In the genomic region with DNA sequence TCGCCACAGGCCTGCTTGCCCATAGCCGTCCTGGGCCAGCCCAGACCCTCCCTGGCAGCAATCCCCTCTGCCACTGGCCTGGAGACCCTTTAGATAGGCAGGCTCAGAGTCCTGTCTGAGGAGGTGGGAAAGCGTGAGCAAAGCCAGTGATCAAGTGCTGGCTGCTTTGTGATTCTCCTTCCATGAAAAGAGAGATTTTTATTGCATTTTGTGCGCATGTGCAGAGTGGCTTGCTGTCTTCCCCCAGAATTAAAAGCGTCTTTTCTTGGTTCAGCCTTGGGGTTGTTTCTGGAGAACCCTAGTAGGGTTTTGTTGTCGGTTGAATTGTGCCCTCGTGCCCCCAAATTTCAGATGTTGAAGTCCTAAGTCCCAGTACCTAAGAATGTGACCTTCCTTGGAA, we compare ENCODE assay signal across 34 cellular contexts. TPM values are rescaled to one million over a fixed set of nuclear protein-coding genes. Genes with fewer than 3 reads are reported as not detected.
"Had no signal": no experiment of that assay in that cellular context is flagged by ENCODE, and none has a peak within 500 bp of the region (broad histone marks: within the 10 kb centered on the region; RNA-seq: fewer than 3 reads in every experiment).

No MANE protein-coding gene starts in this region.

- ATAC-seq: effector memory CD8-positive, alpha-beta T cell; esophagus mucosa; foreskin keratinocyte; gastrocnemius medialis; gastroesophageal sphincter; heart left ventricle; heart right ventricle had no signal

- H3K27ac ChIP-seq: colonic mucosa, coronary artery, dorsolateral prefrontal cortex, epithelial cell of prostate, esophagus muscularis mucosa, esophagus squamous epithelium, foreskin keratinocyte, gastrocnemius medialis, gastroesophageal sphincter, heart left ventricle, heart right ventricle had no signal

- H3K27me3 Mint-ChIP-seq: dendritic cell treated with granulocyte-macrophage colony-stimulating factor and Interleukin-4, amounts not matched to agents 40 ng/mL and 50 ng/mL, for 4 days had no signal

- H3K4me3 ChIP-seq: colonic mucosa, coronary artery, dorsolateral prefrontal cortex, esophagus muscularis mucosa, esophagus squamous epithelium, gastrocnemius medialis, gastroesophageal sphincter, heart left ventricle, heart right ventricle had no signal

- H3K9me3 ChIP-seq: colonic mucosa, esophagus muscularis mucosa, esophagus squamous epithelium, gastrocnemius medialis, gastroesophageal sphincter, heart left ventricle had no signal

- H3K4me3 Mint-ChIP-seq: dendritic cell treated with granulocyte-macrophage colony-stimulating factor and Interleukin-4, amounts not matched to agents 40 ng/mL and 50 ng/mL, for 4 days; effector memory CD8-positive, alpha-beta T cell; endodermal cell had no signal

- DNase-seq: colonic mucosa; cortex of kidney; dermis blood vessel endothelial cell; dorsolateral prefrontal cortex; effector CD4-positive, alpha-beta T cell; effector CD8-positive, alpha-beta T cell; effector memory CD4-positive, alpha-beta T cell; effector memory CD8-positive, alpha-beta T cell; endodermal cell; erythroblast; esophagus squamous epithelium; foreskin fibroblast; foreskin keratinocyte; foreskin melanocyte; gastrocnemius medialis; glutamatergic neuron; head of caudate nucleus; heart left ventricle; heart right ventricle had no signal

- H3K27ac Mint-ChIP-seq: dendritic cell treated with granulocyte-macrophage colony-stimulating factor and Interleukin-4, amounts not matched to agents 40 ng/mL and 50 ng/mL, for 4 days; effector memory CD8-positive, alpha-beta T cell; endodermal cell had no signal

- H3K4me1 ChIP-seq: colonic mucosa, esophagus muscularis mucosa, esophagus squamous epithelium, foreskin keratinocyte, gastrocnemius medialis, gastroesophageal sphincter, heart left ventricle, heart right ventricle had no signal

- H3K27me3 ChIP-seq: colonic mucosa, dorsolateral prefrontal cortex, esophagus muscularis mucosa, esophagus squamous epithelium, gastrocnemius medialis, gastroesophageal sphincter, heart left ventricle, heart right ventricle had no signal

- H3K4me1 Mint-ChIP-seq: endodermal cell had no signal

- FAIRE-seq: colon, endometrium, endothelial cell of umbilical vein, frontal cortex had no signal

- H3K36me3 ChIP-seq: colonic mucosa, esophagus muscularis mucosa, esophagus squamous epithelium, gastrocnemius medialis, gastroesophageal sphincter, heart left ventricle, heart right ventricle had no signal

RNA-seq across cellular contexts. Expression of gene DCT, which starts 44.9 kb away (rescaled TPM):
- total RNA-seq: dermis blood vessel endothelial cell, dermis microvascular lymphatic vessel endothelial cell, endodermal cell, endothelial cell of umbilical vein, epithelial cell of proximal tubule, esophagus mucosa, esophagus squamous epithelium, fibroblast of villous mesenchyme, foreskin keratinocyte, glomerular endothelial cell had no signal
- polyA plus RNA-seq: endothelial cell of umbilical vein, fibroblast of lung, heart left ventricle had no signal
